Comparison of ENCODE assay signal across 31 cellular contexts in the genomic region with DNA sequence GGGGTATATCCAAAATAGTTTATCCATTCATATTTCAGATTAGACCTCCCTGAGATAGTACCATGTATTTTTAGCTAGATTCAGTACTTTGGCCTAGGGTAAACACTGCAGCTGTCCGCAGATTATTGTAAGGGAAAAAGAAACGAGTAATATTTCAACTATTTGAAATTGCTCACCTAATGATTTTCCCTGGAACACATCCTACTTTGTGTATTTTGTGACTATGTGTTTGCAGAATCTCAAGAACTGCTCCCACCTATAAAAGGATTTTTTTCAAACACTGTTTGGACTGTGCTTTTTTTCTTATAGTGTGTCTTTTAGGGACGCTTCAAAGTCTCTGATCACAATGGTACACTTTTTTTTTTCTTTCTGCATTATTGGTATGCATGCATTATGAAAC. TPM values are rescaled to one million over a fixed set of nuclear protein-coding genes. Genes with fewer than 3 reads are reported as not detected.
"Had no signal": no experiment of that assay in that cellular context is flagged by ENCODE, and none has a peak within 500 bp of the region (broad histone marks: within the 10 kb centered on the region; RNA-seq: fewer than 3 reads in every experiment).

No MANE protein-coding gene starts in this region.

- H3K4me3 ChIP-seq: ascending aorta, esophagus squamous epithelium, gastroesophageal sphincter, heart right ventricle had no signal

- FAIRE-seq: colon, endometrium, endothelial cell of umbilical vein had no signal

- ATAC-seq: activated CD4-positive, alpha-beta T cell treated with anti-CD3 and anti-CD28 coated beads for 36 hours; activated CD8-positive, alpha-beta T cell treated with anti-CD3 and anti-CD28 coated beads, Interleukin-2, amount 10 ng/mL, durations not matched to agents 7 days and 5 days; activated naive CD4-positive, alpha-beta T cell treated with anti-CD3 and anti-CD28 coated beads, Interleukin-2, amount 50 U/mL, for 72 hours; activated T-cell treated with anti-CD3 and anti-CD28 coated beads, Interleukin-2, amount 50 U/mL, for 72 hours; effector memory CD8-positive, alpha-beta T cell; gastroesophageal sphincter; heart right ventricle had no signal

- H3K9me3 ChIP-seq: ascending aorta, esophagus squamous epithelium, gastroesophageal sphincter, heart right ventricle had no signal

- H3K36me3 ChIP-seq: ascending aorta, brain microvascular endothelial cell, esophagus squamous epithelium, gastroesophageal sphincter, heart right ventricle had no signal

- H3K4me1 ChIP-seq: esophagus squamous epithelium, gastroesophageal sphincter had no signal

- H3K27me3 ChIP-seq: ascending aorta, brain microvascular endothelial cell, esophagus squamous epithelium, gastroesophageal sphincter, heart right ventricle had no signal

- DNase-seq: activated CD4-positive, alpha-beta memory T cell treated with anti-CD3 and anti-CD28 coated beads for 36 hours; activated CD4-positive, alpha-beta T cell treated with anti-CD3 and anti-CD28 coated beads for 36 hours; activated CD4-positive, alpha-beta T cell treated with anti-CD3 and anti-CD28 coated beads, Interleukin-2, amount 10 ng/mL, durations not matched to agents 24 days and 14 days; activated CD4-positive, CD25-positive, alpha-beta regulatory T cell; activated CD4-positive, CD25-positive, alpha-beta regulatory T cell treated with anti-CD3 and anti-CD28 coated beads, Interleukin-2, amount 50 U/mL, for 72 hours; activated CD8-positive, alpha-beta memory T cell treated with anti-CD3 and anti-CD28 coated beads, Interleukin-2, amount 50 U/mL, for 48 hours; activated CD8-positive, alpha-beta T cell treated with anti-CD3 and anti-CD28 coated beads, Interleukin-2, amount 10 ng/mL, durations not matched to agents 7 days and 5 days; activated gamma-delta T cell; activated naive CD4-positive, alpha-beta T cell; activated naive CD4-positive, alpha-beta T cell treated with anti-CD3 and anti-CD28 coated beads, Interleukin-2, amount 10 ng/mL, durations not matched to agents 7 days and 5 days; activated naive CD8-positive, alpha-beta T cell treated with anti-CD3 and anti-CD28 coated beads, Interleukin-2, amount 10 ng/mL, durations not matched to agents 7 days and 5 days; activated T-cell treated with anti-CD3 and anti-CD28 coated beads for 4 hours; activated T-cell treated with anti-CD3 and anti-CD28 coated beads, Interleukin-2, amount 50 U/mL, for 24 hours; activated T-cell treated with anti-CD3 and anti-CD28 coated beads, Interleukin-2, amount 50 U/mL, for 72 hours; brain microvascular endothelial cell; caudate nucleus; cortex of kidney; dermis blood vessel endothelial cell; effector CD4-positive, alpha-beta T cell; effector memory CD8-positive, alpha-beta T cell; esophagus squamous epithelium; foreskin melanocyte; heart right ventricle; T-helper 2 cell had no signal

- H3K27ac ChIP-seq: ascending aorta, brain microvascular endothelial cell, esophagus squamous epithelium, gastroesophageal sphincter, heart right ventricle had no signal

RNA-seq across cellular contexts. Expression of a gene that starts 42.3 kb away (rescaled TPM):
- total RNA-seq: activated CD4-positive, alpha-beta memory T cell treated with anti-CD3 and anti-CD28 coated beads for 36 hours; activated CD4-positive, alpha-beta T cell treated with anti-CD3 and anti-CD28 coated beads for 36 hours; activated CD4-positive, alpha-beta T cell treated with anti-CD3 and anti-CD28 coated beads, Interleukin-2, amount 10 ng/mL, durations not matched to agents 24 days and 14 days; activated CD8-positive, alpha-beta T cell treated with anti-CD3 and anti-CD28 coated beads, Interleukin-2, amount 10 ng/mL, durations not matched to agents 7 days and 5 days; activated naive CD4-positive, alpha-beta T cell treated with anti-CD3 and anti-CD28 coated beads, Interleukin-2, amount 50 U/mL, for 72 hours; activated naive CD8-positive, alpha-beta T cell treated with anti-CD3 and anti-CD28 coated beads, Interleukin-2, amount 10 ng/mL, durations not matched to agents 7 days and 5 days; activated T-cell treated with anti-CD3 and anti-CD28 coated beads, Interleukin-2, amount 50 U/mL, for 72 hours; ascending aorta; T-helper 1 cell treated with Interleukin-12 subunit alpha and Interleukin-12 subunit beta and Interleukin-4 antibody, amounts not matched to agents 30 ng/mL and 1 ng/mL, for 36 hours had no signal
